11 cellular contexts compared by ENCODE assay signal in the genomic region with DNA sequence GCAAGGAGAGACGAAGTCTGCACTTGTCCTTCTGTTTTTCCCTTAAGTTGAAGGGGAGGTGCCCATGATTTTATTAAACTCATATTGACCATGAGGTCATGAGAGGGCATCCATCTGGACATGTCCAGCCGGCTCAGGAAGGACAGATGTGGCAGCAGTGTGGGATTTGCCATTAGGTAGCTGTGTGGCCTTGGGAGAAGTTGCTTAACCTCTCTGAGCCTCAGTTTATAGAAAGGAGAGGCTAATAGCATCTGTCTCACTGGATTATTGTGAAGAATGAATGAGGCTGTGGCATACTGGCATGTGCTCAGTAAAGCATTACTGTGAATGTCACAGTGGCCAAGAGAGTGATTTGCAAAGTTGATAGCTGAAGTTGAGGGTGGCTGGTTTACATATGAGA. TPM values are rescaled to one million over a fixed set of nuclear protein-coding genes. Genes with fewer than 3 reads are reported as not detected.
DNase-seq lines count a peak whose midpoint lies in the region; ATAC-seq, FAIRE-seq and TF ChIP-seq lines count a peak whose summit lies in the region.
"Had no signal": no experiment of that assay in that cellular context is flagged by ENCODE, and none has a peak within 500 bp of the region (broad histone marks: within the 10 kb centered on the region; RNA-seq: fewer than 3 reads in every experiment).

No MANE protein-coding gene starts in this region.

- H3K9me3 ChIP-seq in heart left ventricle (peaks cover 0 to 7% (median 0%) of the 10 kb centered on the region in 12 donors), iPS-20b (ENCODE audit: insufficient read depth, low read depth, low read length) (0 out of 2 replicates have a peak, but pooled peaks cover 3% of the 10 kb centered on the region), suprapubic skin (no peaks in the 10 kb centered on the region)

- H3K9me3 Mint-ChIP-seq in activated T-helper 2 cell treated with anti-CD3 and anti-CD28 coated beads, Interferon-gamma antibody, Interleukin-2, Interleukin-4, amounts not matched to agents 10 μg/mL and 5 μg/mL and 100 μg/mL, durations not matched to agents 14 hours and 24 hours and 36 hours = peaks cover 20% of the 10 kb centered on the region

- H3K4me1 Mint-ChIP-seq in activated T-helper 2 cell treated with anti-CD3 and anti-CD28 coated beads, Interferon-gamma antibody, Interleukin-2, Interleukin-4, amounts not matched to agents 10 μg/mL and 5 μg/mL and 100 μg/mL, durations not matched to agents 14 hours and 24 hours and 36 hours (ENCODE audit: low read depth) = peaks cover 12% of the 10 kb centered on the region

- H3K36me3 ChIP-seq in heart left ventricle (peaks cover 0 to 46% (median 39%) of the 10 kb centered on the region in 9 donors), iPS-20b (ENCODE audit: insufficient read depth, low read depth, low read length) (peaks cover 35% of the 10 kb centered on the region), suprapubic skin (peaks cover 30% of the 10 kb centered on the region)

- no peak for FAIRE-seq in frontal cortex (lab: Jason Lieb, UNC)
- FAIRE-seq: D721Med had no signal

- H3K27ac Mint-ChIP-seq in activated T-helper 2 cell treated with anti-CD3 and anti-CD28 coated beads, Interferon-gamma antibody, Interleukin-2, Interleukin-4, amounts not matched to agents 10 μg/mL and 5 μg/mL and 100 μg/mL, durations not matched to agents 14 hours and 24 hours and 36 hours = peak overlapping the region; percentile 65

- no peak for ATAC-seq in heart left ventricle
- ATAC-seq in Right ventricle myocardium inferior = no peak
- ATAC-seq: left ventricle myocardium superior had no signal

- peak overlapping the region; percentile 95 for H3K4me3 Mint-ChIP-seq in activated T-helper 2 cell treated with anti-CD3 and anti-CD28 coated beads, Interferon-gamma antibody, Interleukin-2, Interleukin-4, amounts not matched to agents 10 μg/mL and 5 μg/mL and 100 μg/mL, durations not matched to agents 14 hours and 24 hours and 36 hours (ENCODE audit: low read depth)

- 34 to 43% (median 39%) methylated on average over 2 of the region's 2 CpGs for WGBS in heart left ventricle, 4 donors
- 14% methylated on average over 2 of the region's 2 CpGs for WGBS in suprapubic skin

- no peak for TF ChIP-seq POLR2A in heart left ventricle (IDR thresholded peaks at IDR 0.05)
- TF ChIP-seq POLR2A in suprapubic skin (IDR thresholded peaks at IDR 0.05) = no peak

- peaks cover 40% of the 10 kb centered on the region for H3K36me3 Mint-ChIP-seq in activated T-helper 2 cell treated with anti-CD3 and anti-CD28 coated beads, Interferon-gamma antibody, Interleukin-2, Interleukin-4, amounts not matched to agents 10 μg/mL and 5 μg/mL and 100 μg/mL, durations not matched to agents 14 hours and 24 hours and 36 hours (ENCODE audit: low read depth)

- TF ChIP-seq EP300 in suprapubic skin (IDR thresholded peaks at IDR 0.05) = no peak

- intact Hi-C loops in heart left ventricle (cut with DNase I) (loop anchor here in 3 of 10 donors (5.0 kb wide), 3 partner anchors 59 to 856 kb away; a partner anchor contains a TSS), Right ventricle myocardium inferior (cut with DNase I) (loop anchor here (2.0 to 5.0 kb wide), 2 partner anchors 59 to 856 kb away; a partner anchor contains a TSS)
- intact Hi-C loops in activated T-helper 2 cell treated with anti-CD3 and anti-CD28 coated beads, Interferon-gamma antibody, Interleukin-2, Interleukin-4, amounts not matched to agents 10 μg/mL and 5 μg/mL and 100 μg/mL, durations not matched to agents 14 hours and 24 hours and 36 hours (cut with micrococcal nuclease) = loop anchor here (5.0 kb wide), 1 partner anchor 121 kb away; no protein-coding TSS in a partner anchor

- H3K27me3 Mint-ChIP-seq in activated T-helper 2 cell treated with anti-CD3 and anti-CD28 coated beads, Interferon-gamma antibody, Interleukin-2, Interleukin-4, amounts not matched to agents 10 μg/mL and 5 μg/mL and 100 μg/mL, durations not matched to agents 14 hours and 24 hours and 36 hours (ENCODE audit: low read depth) = no peaks in the 10 kb centered on the region

- DNase-seq in heart left ventricle (peak in 1 of 5 donors; percentile 1), Right ventricle myocardium inferior (ENCODE audit: missing footprints) (no peak), suprapubic skin (ENCODE audit: low spot score in 2 of 2) (no peak), HUDEP-2 (lab: John Stamatoyannopoulos, UW; ENCODE audit: unreplicated experiment in 76 of 76) (no peak), frontal cortex (ENCODE audit: low spot score in 2 of 2) (no peak)
- no peak for DNase-seq in activated T-helper 2 cell treated with anti-CD3 and anti-CD28 coated beads, Interferon-gamma antibody, Interleukin-2, Interleukin-4, amounts not matched to agents 10 μg/mL and 5 μg/mL and 100 μg/mL, durations not matched to agents 14 hours and 24 hours and 36 hours (ENCODE audit: low spot score)
- no peak for DNase-seq in stimulated activated CD4-positive, alpha-beta T cell treated with anti-CD3 and anti-CD28 coated beads, Interleukin-2, amount 100 ng/mL, for 48 hours
- DNase-seq: left ventricle myocardium superior, NCI-H187 treated with DMSO at 0.1 percent for 48 hours had no signal

- no peak overlapping the region for H3K9ac ChIP-seq in iPS-20b (ENCODE audit: low read depth, low read length)

- peaks cover 6 to 61% (median 51%) of the 10 kb centered on the region in 12 donors for H3K4me1 ChIP-seq in heart left ventricle
- H3K4me1 ChIP-seq in iPS-20b (ENCODE audit: insufficient read depth, low read length) = no peaks in the 10 kb centered on the region
- H3K4me1 ChIP-seq in suprapubic skin = peaks cover 49% of the 10 kb centered on the region

- TF ChIP-seq CTCF in heart left ventricle (IDR thresholded peaks at IDR 0.05) = no peak
- no peak for TF ChIP-seq CTCF in suprapubic skin (IDR thresholded peaks at IDR 0.05)

- H3K27me3 ChIP-seq in heart left ventricle = no peaks in the 10 kb centered on the region
- no peaks in the 10 kb centered on the region; the same call in 1 of the 2 replicates for H3K27me3 ChIP-seq in iPS-20b (ENCODE audit: insufficient read depth, low read length)
- no peaks in the 10 kb centered on the region for H3K27me3 ChIP-seq in suprapubic skin

- H3K27ac ChIP-seq in heart left ventricle (peak overlapping the region in 4 of 12 donors; percentile 82 to 96 (median 92)), iPS-20b (ENCODE audit: low read length) (no peak overlapping the region), suprapubic skin (no peak overlapping the region)

- H3K4me3 ChIP-seq in heart left ventricle (peak overlapping the region; percentile 75 to 100 (median 86)), iPS-20b (ENCODE audit: low read length) (peak overlapping the region; percentile 100; the same call in 1 of the 2 replicates), suprapubic skin (peak overlapping the region; percentile 94)

RNA-seq across cellular contexts. Expression of gene TIMM22, which starts 1.2 kb away (rescaled TPM):
- total RNA-seq in heart left ventricle = 10 to 100 TPM; 12.5 to 20.4 (median 16.5) TPM
- polyA plus RNA-seq in heart left ventricle = 10 to 100 TPM; 16.0 to 19.8 TPM
- 17.3 TPM for total RNA-seq in Right ventricle myocardium inferior
- total RNA-seq in activated T-helper 2 cell treated with anti-CD3 and anti-CD28 coated beads, Interferon-gamma antibody, Interleukin-2, Interleukin-4, amounts not matched to agents 10 μg/mL and 5 μg/mL and 100 μg/mL, durations not matched to agents 14 hours and 24 hours and 36 hours = 13.6 and 15.0 TPM in 2 replicates
- 10 to 100 TPM; 11.6 to 12.9 (median 12.6) TPM for total RNA-seq in suprapubic skin
- 13.5 TPM for total RNA-seq in frontal cortex

RNA-seq across cellular contexts. Expression of gene NXN, which starts 18.5 kb away (rescaled TPM):
- 10 to 100 TPM in 8 of 9 donors, 1 to 10 TPM in 1; 8.9 to 20.3 (median 15.8) TPM for total RNA-seq in heart left ventricle
- polyA plus RNA-seq in heart left ventricle = 10 to 100 TPM in 1 of 2 donors, 1 to 10 TPM in 1; 8.6 to 14.1 TPM
- 18.5 TPM for total RNA-seq in Right ventricle myocardium inferior
- total RNA-seq in activated T-helper 2 cell treated with anti-CD3 and anti-CD28 coated beads, Interferon-gamma antibody, Interleukin-2, Interleukin-4, amounts not matched to agents 10 μg/mL and 5 μg/mL and 100 μg/mL, durations not matched to agents 14 hours and 24 hours and 36 hours = 0.43 and 0.48 TPM in 2 replicates
- total RNA-seq in suprapubic skin = 10 to 100 TPM; 18.9 to 47.2 (median 33.4) TPM
- 18.3 TPM for total RNA-seq in frontal cortex
